Comparison of ENCODE assay signal across 10 cellular contexts in the genomic region with DNA sequence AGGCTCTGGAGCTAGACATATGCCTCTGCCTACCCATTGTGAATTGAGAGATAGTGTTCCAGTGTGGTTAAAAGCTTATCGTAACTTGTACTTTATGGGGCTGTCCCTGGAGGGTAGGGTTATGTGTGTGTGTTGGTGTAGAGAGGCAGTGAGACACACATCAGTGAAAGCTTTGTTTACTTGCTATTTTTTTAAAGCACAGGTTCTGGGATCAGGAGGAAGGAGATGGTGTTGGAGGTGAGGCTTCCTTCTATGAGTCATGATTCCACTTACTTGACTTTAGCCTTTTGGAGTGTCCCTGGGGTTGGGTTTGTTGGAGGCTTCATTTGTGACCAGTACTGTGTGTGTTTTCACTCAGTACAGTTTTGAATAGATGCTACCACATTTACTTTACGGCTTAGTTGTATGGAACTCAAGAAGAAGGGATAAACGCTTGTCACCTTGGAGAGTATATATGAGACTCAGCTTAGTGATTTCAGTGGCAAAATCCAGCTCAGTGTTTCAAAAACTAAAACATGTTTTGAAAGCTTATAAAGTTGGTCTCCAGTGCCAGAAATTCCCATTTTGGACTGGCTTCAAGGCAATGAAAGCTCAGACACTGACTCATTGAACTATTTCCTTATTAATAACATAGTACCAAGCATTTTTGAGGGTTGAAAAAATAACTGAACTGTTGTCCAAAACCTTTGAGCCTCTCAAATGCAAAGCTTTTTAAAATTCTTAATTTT.
DNase-seq lines count a peak whose midpoint lies in the region; ATAC-seq and TF ChIP-seq lines count a peak whose summit lies in the region.
"Had no signal": no experiment of that assay in that cellular context is flagged by ENCODE, and none has a peak within 500 bp of the region (broad histone marks: within the 10 kb centered on the region; RNA-seq: fewer than 3 reads in every experiment).

No MANE protein-coding gene starts in this region.

- in situ Hi-C loops in astrocyte of the spinal cord (cut with HindIII; ENCODE audit: low sequenced_read_pairs) = no loop called here

- peak overlapping the region; percentile 54 for H3K4me2 ChIP-seq in skeletal muscle satellite cell (ENCODE audit: low read length)

- no peaks in the 10 kb centered on the region for H3K27me3 ChIP-seq in skeletal muscle satellite cell (ENCODE audit: control insufficient read depth, insufficient read depth, low read length)

- H3K36me3 ChIP-seq in skeletal muscle satellite cell (ENCODE audit: insufficient read depth, low read length) = no peaks in the 10 kb centered on the region

- DNase-seq in DMS53 (lab: John Stamatoyannopoulos, UW) = peak; percentile 87
- peak; percentile 94 for DNase-seq in astrocyte of the spinal cord (ENCODE audit: low read depth, low spot score)
- no peak for DNase-seq in left ventricle myocardium superior
- DNase-seq in activated CD8-positive, alpha-beta memory T cell treated with anti-CD3 and anti-CD28 coated beads for 24 hours = no peak
- no peak for DNase-seq in KG1 (lab: John Stamatoyannopoulos, UW)
- DNase-seq: central memory CD4-positive, alpha-beta T cell; DMS 273 treated with DMSO at 0.1 percent for 48 hours had no signal

- no peak for TF ChIP-seq CTCF in astrocyte of the spinal cord (IDR thresholded peaks at IDR 0.05; ENCODE audit: low read depth, low read length)

- no peaks in the 10 kb centered on the region for H3K9me3 ChIP-seq in skeletal muscle satellite cell (replicated peaks; ENCODE audit: low read length)

- peaks cover 32% of the 10 kb centered on the region for H3K4me1 ChIP-seq in skeletal muscle satellite cell (ENCODE audit: control insufficient read depth, insufficient read depth, low read length)

- ATAC-seq in left ventricle myocardium superior = peak; percentile 66
- no peak for ATAC-seq in GM21825 (IDR thresholded peaks at IDR 0.05; ENCODE audit: unreplicated experiment)
- ATAC-seq in GM21619 (IDR thresholded peaks at IDR 0.05; ENCODE audit: unreplicated experiment) = no peak

- intact Hi-C loops in left ventricle myocardium superior (cut with micrococcal nuclease) = no loop called here

- no peak overlapping the region for H3K4me3 ChIP-seq in astrocyte of the spinal cord (ENCODE audit: low read depth, low read length)
- peak overlapping the region; percentile 48 for H3K4me3 ChIP-seq in skeletal muscle satellite cell (ENCODE audit: low read length)

- peak overlapping the region; percentile 54 for H3K9ac ChIP-seq in skeletal muscle satellite cell (ENCODE audit: low read depth, low read length)

Comparison
In these comparisons a context has a peak if more than half of its experiments do, and no peak if none do; other contexts are left out.
1. DNase-seq: peak in DMS53 (single experiment) and astrocyte of the spinal cord (single experiment); none in left ventricle myocardium superior (single experiment), activated CD8-positive, alpha-beta memory T cell treated with anti-CD3 and anti-CD28 coated beads for 24 hours (single experiment) and KG1 (single experiment).